Comparison of ENCODE assay signal across 9 cellular contexts in genomic region chr5:36777105-36777757, GRCh38.
A peak's percentile ranks its signal among the peaks of the same experiment; 100 is the strongest.
DNase-seq lines count a peak whose midpoint lies in the region; ATAC-seq and TF ChIP-seq lines count a peak whose summit lies in the region.
"Had no signal": no experiment of that assay in that cellular context is flagged by ENCODE, and none has a peak within 500 bp of the region (broad histone marks: within the 10 kb centered on the region; RNA-seq: fewer than 3 reads in every experiment).

No MANE protein-coding gene starts in this region.

- no peaks in the 10 kb centered on the region for H3K36me3 Mint-ChIP-seq in Calu3 (ENCODE audit: insufficient read depth, unreplicated experiment)

- H3K4me1 ChIP-seq in lower lobe of right lung, result no peaks in the 10 kb centered on the region

- H3K27ac Mint-ChIP-seq in Calu3 (ENCODE audit: unreplicated experiment), result no peak overlapping the region
- H3K27ac Mint-ChIP-seq: stimulated activated naive CD8-positive, alpha-beta T cell treated with anti-CD3 and anti-CD28 coated beads, Interleukin-15, Interleukin-2, amounts not matched to agents 100 ng/mL and 50 ng/mL, for 24 hours had no signal

- H3K27me3 Mint-ChIP-seq in Calu3 (ENCODE audit: unreplicated experiment), result peaks cover 23% of the 10 kb centered on the region

- H3K27me3 ChIP-seq in lower lobe of right lung (ENCODE audit: low read depth), result no peaks in the 10 kb centered on the region

- BruUV-seq in Calu3 (replicated peaks; lab: Mats Ljungman, UMichigan), result no TSS peak

- H3K9me3 Mint-ChIP-seq in Calu3 (ENCODE audit: low read depth, unreplicated experiment), result no peaks in the 10 kb centered on the region
- H3K9me3 Mint-ChIP-seq: stimulated activated naive CD8-positive, alpha-beta T cell treated with anti-CD3 and anti-CD28 coated beads, Interleukin-15, Interleukin-2, amounts not matched to agents 100 ng/mL and 50 ng/mL, for 24 hours had no signal

- CTCF ChIA-PET in Calu3 (lab: Charles Lee), result interaction anchor here (0.6 to 1.5 kb wide), 3 partner anchors 58 to 1735 kb away, joined by 3 to 5 read pairs (median 4); no protein-coding TSS in a partner anchor

- H3K4me3 ChIP-seq in cardiac fibroblast (replicated peaks in 1 of 2; ENCODE audit: low read depth in 2 of 2, low read length in 2 of 2) (no peak overlapping the region), lower lobe of right lung (no peak overlapping the region)

- no peak overlapping the region for H3K27ac ChIP-seq in lower lobe of right lung

- DNase-seq in Calu3 (peak; percentile 22), M059J (ENCODE audit: low read depth) (peak; percentile 35), cardiac fibroblast (ENCODE audit: low read depth in 2 of 2) (peak; percentile 34 to 40), lower lobe of right lung (no peak), NCI-H2029 (lab: John Stamatoyannopoulos, UW) (no peak)
- no peak for DNase-seq in stimulated activated CD4-positive, alpha-beta T cell treated with anti-CD3 and anti-CD28 coated beads, Interleukin-4, amount 100 ng/mL, for 4 hours

- ATAC-seq in lower lobe of right lung (peak; percentile 56 to 74), GM19328 (IDR thresholded peaks at IDR 0.05; ENCODE audit: unreplicated experiment) (no peak), HG03457 (IDR thresholded peaks at IDR 0.05; ENCODE audit: unreplicated experiment) (no peak)

- no peak overlapping the region for H3K4me3 Mint-ChIP-seq in Calu3 (ENCODE audit: low read depth, unreplicated experiment)
- H3K4me3 Mint-ChIP-seq: stimulated activated naive CD8-positive, alpha-beta T cell treated with anti-CD3 and anti-CD28 coated beads, Interleukin-15, Interleukin-2, amounts not matched to agents 100 ng/mL and 50 ng/mL, for 24 hours had no signal

- intact Hi-C loops in Calu3 (cut with micrococcal nuclease; ENCODE audit: unreplicated experiment), result no loop called here
- intact Hi-C loops in lower lobe of right lung (cut with DNase I), result no loop called here

- H3K9me3 ChIP-seq in lower lobe of right lung, result no peaks in the 10 kb centered on the region

- H3K4me1 Mint-ChIP-seq in Calu3 (ENCODE audit: low read depth, unreplicated experiment), result no peaks in the 10 kb centered on the region

- peak; percentile 13 for TF ChIP-seq CTCF in Calu3 (IDR thresholded peaks at IDR 0.05; ENCODE audit: unreplicated experiment)
- TF ChIP-seq CTCF in cardiac fibroblast (IDR thresholded peaks at IDR 0.05; ENCODE audit: low read depth, low read length), result peak; percentile 40
- peak; percentile 55 for TF ChIP-seq CTCF in lower lobe of right lung (IDR thresholded peaks at IDR 0.05)

- H3K36me3 ChIP-seq in lower lobe of right lung, result no peaks in the 10 kb centered on the region

Comparison
In these comparisons a context has a peak if more than half of its experiments do, and no peak if none do; other contexts are left out.
1. DNase-seq: peak in Calu3 (single experiment), M059J (single experiment) and cardiac fibroblast (2 of 2); none in lower lobe of right lung (single experiment), stimulated activated CD4-positive, alpha-beta T cell treated with anti-CD3 and anti-CD28 coated beads, Interleukin-4, amount 100 ng/mL, for 4 hours (0 of 2) and NCI-H2029 (single experiment).
2. ATAC-seq: peak in lower lobe of right lung (2 of 2); none in GM19328 (single experiment) and HG03457 (single experiment).
3. Peak in every context shown above with its lines, with median percentiles within 50 percentile points of each other: CTCF ChIP-seq.